ENCODE assay signal across 20 cellular contexts in genomic region chr10:61047011-61047410, GRCh38.
DNase-seq lines count a peak whose midpoint lies in the region; ATAC-seq and TF ChIP-seq lines count a peak whose summit lies in the region.
"Had no signal": no experiment of that assay in that cellular context is flagged by ENCODE, and none has a peak within 500 bp of the region (broad histone marks: within the 10 kb centered on the region; RNA-seq: fewer than 3 reads in every experiment).

No MANE protein-coding gene starts in this region.

- intact Hi-C loops in right lobe of liver (cut with DNase I): no loop called here

- no peaks in the 10 kb centered on the region for H3K4me1 ChIP-seq in right lobe of liver
- H3K4me1 ChIP-seq: SJSA1 had no signal

- TF ChIP-seq POLR2A in right lobe of liver (IDR thresholded peaks at IDR 0.05): no peak

- H3K4me3 ChIP-seq in choroid plexus epithelial cell (ENCODE audit: low read depth, low read length): no peak overlapping the region
- H3K4me3 ChIP-seq in right lobe of liver: no peak overlapping the region
- H3K4me3 ChIP-seq: GM23338, HAP-1, SJSA1 had no signal

- no peaks in the 10 kb centered on the region for H3K36me3 ChIP-seq in right lobe of liver
- H3K36me3 ChIP-seq: HAP-1, SJSA1 had no signal

- in situ Hi-C loops in GM13976 (cut with MboI; ENCODE audit: low sequenced_read_pairs, unreplicated experiment): no loop called here

- H3K27me3 ChIP-seq in right lobe of liver: no peaks in the 10 kb centered on the region
- H3K27me3 ChIP-seq: SJSA1 had no signal

- 46% methylated on average over 3 of the region's 3 CpGs for WGBS in right lobe of liver (ENCODE audit: insufficient coverage, low coverage, low lambda C conversion rate, missing lambda C conversion rate)

- ATAC-seq in GM21737 (IDR thresholded peaks at IDR 0.05; ENCODE audit: unreplicated experiment) (no peak), GM21367 (IDR thresholded peaks at IDR 0.05; ENCODE audit: unreplicated experiment) (no peak), right lobe of liver (no peak)
- ATAC-seq: GM23338 had no signal

- DNase-seq in DMS 273 (lab: John Stamatoyannopoulos, UW; ENCODE audit: unreplicated experiment): peak; percentile 6
- no peak for DNase-seq in DMS 273 treated with DMSO at 0.1 percent for 48 hours (lab: John Stamatoyannopoulos, UW)
- DNase-seq in choroid plexus epithelial cell (ENCODE audit: low read depth): peak; percentile 16
- DNase-seq in left kidney (ENCODE audit: low read depth, low spot score): peak; percentile 60
- DNase-seq in GM13976 (ENCODE audit: low spot score): no peak
- no peak for DNase-seq in right lobe of liver
- DNase-seq: Calu3; CD8-positive, alpha-beta memory T cell; DMS53; NCI-H2081; NCI-H2171; NCI-H446; NCI-H526 had no signal

- TF ChIP-seq CTCF in choroid plexus epithelial cell (conservative IDR thresholded peaks at IDR 0.05; ENCODE audit: low read depth, low read length) (no peak), GM13976 (IDR thresholded peaks at IDR 0.05; ENCODE audit: borderline replicate concordance, control extremely low read depth, extremely low read depth, insufficient read depth, missing control alignments) (no peak), right lobe of liver (IDR thresholded peaks at IDR 0.05) (no peak)

- H3K9me3 ChIP-seq in right lobe of liver: no peaks in the 10 kb centered on the region
- H3K9me3 ChIP-seq: HAP-1, SJSA1 had no signal

- H3K27ac ChIP-seq in right lobe of liver: no peak overlapping the region
- H3K27ac ChIP-seq: 22Rv1, C4-2B, SJSA1 had no signal

Comparison
In these comparisons a context has a peak if more than half of its experiments do, and no peak if none do; other contexts are left out.
1. DNase-seq: peak in DMS 273 (single experiment), choroid plexus epithelial cell (single experiment) and left kidney (single experiment); none in DMS 273 treated with DMSO at 0.1 percent for 48 hours (single experiment), GM13976 (single experiment) and right lobe of liver (0 of 3).